8 cellular contexts compared by ENCODE assay signal in the genomic region with DNA sequence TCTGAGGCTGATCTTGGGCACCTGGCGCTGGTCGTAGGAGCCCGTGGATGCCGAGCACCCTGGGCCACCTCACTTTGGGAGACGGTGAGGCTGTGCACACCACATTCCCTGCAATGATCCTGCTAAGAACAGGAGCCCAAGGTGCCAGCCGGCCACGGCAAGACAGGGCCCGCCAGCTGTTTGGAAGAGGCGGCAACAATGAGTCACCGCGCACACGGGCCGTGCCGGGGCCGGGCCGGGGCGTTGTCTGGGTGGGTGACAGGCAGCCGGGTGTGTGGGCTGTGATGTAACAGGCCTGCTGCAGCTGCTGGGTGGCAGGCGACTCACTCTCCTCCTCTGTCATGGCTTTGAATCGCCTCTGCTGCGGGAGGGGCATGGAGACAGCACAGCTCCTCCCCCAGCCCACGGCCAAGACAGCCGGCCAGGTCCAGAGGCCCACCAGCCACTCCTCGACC. TPM values are rescaled to one million over a fixed set of nuclear protein-coding genes. Genes with fewer than 3 reads are reported as not detected.
DNase-seq lines count a peak whose midpoint lies in the region; ATAC-seq and TF ChIP-seq lines count a peak whose summit lies in the region.

No MANE protein-coding gene starts in this region.

- no peak overlapping the region for H3K27ac ChIP-seq in CD4-positive, alpha-beta T cell (ENCODE audit: low read depth, low read length)
- H3K27ac ChIP-seq in coronary artery, result no peak overlapping the region
- no peak overlapping the region for H3K27ac ChIP-seq in stomach

- H3K4me1 ChIP-seq in stomach, result peaks cover 0 to 20% (median 18%) of the 10 kb centered on the region in 4 donors

- peaks cover 38% of the 10 kb centered on the region for H3K4me1 Mint-ChIP-seq in CD4-positive, alpha-beta T cell (ENCODE audit: low read depth)
- peaks cover 6% of the 10 kb centered on the region for H3K4me1 Mint-ChIP-seq in WTC11

- H3K4me3 ChIP-seq in MG63 (no peak overlapping the region), coronary artery (peak overlapping the region; percentile 34), stomach (peak overlapping the region in 1 of 4 donors; percentile 10)

- no peak for TF ChIP-seq CTCF in CD4-positive, alpha-beta T cell (IDR thresholded peaks at IDR 0.05)
- TF ChIP-seq CTCF in WTC11 (IDR thresholded peaks at IDR 0.05), result no peak
- no peak for TF ChIP-seq CTCF in coronary artery (IDR thresholded peaks at IDR 0.05)
- TF ChIP-seq CTCF in stomach (IDR thresholded peaks at IDR 0.05), result no peak

- DNase-seq in CD4-positive, alpha-beta T cell, result peak; percentile 6 to 64 (median 48)
- DNase-seq in MG63 (peak; percentile 91), WTC11 (ENCODE audit: low spot score) (no peak), coronary artery (ENCODE audit: low spot score) (peak; percentile 71), myocyte (ENCODE audit: low read depth) (peak; percentile 98), stomach (peak; percentile 83), DMS114 treated with DMSO at 0.1 percent for 48 hours (lab: John Stamatoyannopoulos, UW; ENCODE audit: unreplicated experiment) (no peak)

- 18 to 39% (median 27%) methylated on average over 6 to 24 of the region's 24 CpGs for WGBS in stomach, 5 donors

- no peak for TF ChIP-seq POLR2A in stomach (IDR thresholded peaks at IDR 0.05)

- H3K36me3 ChIP-seq in MG63 (no peaks in the 10 kb centered on the region), stomach (no peaks in the 10 kb centered on the region)

- H3K36me3 Mint-ChIP-seq in CD4-positive, alpha-beta T cell (ENCODE audit: low read depth), result no peaks in the 10 kb centered on the region
- H3K36me3 Mint-ChIP-seq in WTC11, result no peaks in the 10 kb centered on the region

- peak; percentile 40 for ATAC-seq in CD4-positive, alpha-beta T cell (ENCODE audit: poor library complexity)
- peak; percentile 15; the same call in 1 of the 2 replicates for ATAC-seq in WTC11
- ATAC-seq in HG03175 (IDR thresholded peaks at IDR 0.05; ENCODE audit: unreplicated experiment), result no peak

- H3K27me3 Mint-ChIP-seq in CD4-positive, alpha-beta T cell, result peaks cover 13% of the 10 kb centered on the region
- no peaks in the 10 kb centered on the region for H3K27me3 Mint-ChIP-seq in WTC11 (ENCODE audit: low read depth)

- POLR2A ChIA-PET in CD4-positive, alpha-beta T cell (lab: Charles Lee), result interaction anchor here (0.7 to 2.3 kb wide), 2 partner anchors 18 to 49 kb away, joined by 4 to 8 read pairs; partner anchors contain the start of gene ODC1
- POLR2A ChIA-PET in WTC11 (lab: Charles Lee), result no interaction called here

- no peaks in the 10 kb centered on the region for H3K9me3 ChIP-seq in CD4-positive, alpha-beta T cell (ENCODE audit: control insufficient read depth, low read length)
- H3K9me3 ChIP-seq in MG63 (no peaks in the 10 kb centered on the region), stomach (no peaks in the 10 kb centered on the region)

- H3K27ac Mint-ChIP-seq in CD4-positive, alpha-beta T cell, result peak overlapping the region; percentile 71
- no peak overlapping the region for H3K27ac Mint-ChIP-seq in WTC11

- intact Hi-C loops in CD4-positive, alpha-beta T cell (cut with DNase I, micrococcal nuclease), result no loop called here
- intact Hi-C loops in stomach (cut with DNase I; ENCODE audit: low total_unique reads), result no loop called here

- peaks cover 7% of the 10 kb centered on the region for H3K27me3 ChIP-seq in CD4-positive, alpha-beta T cell (ENCODE audit: control insufficient read depth, insufficient read depth, low read length)
- H3K27me3 ChIP-seq in MG63 (no peaks in the 10 kb centered on the region), stomach (peaks cover 0 to 22% (median 0%) of the 10 kb centered on the region in 3 donors)

- H3K9me3 Mint-ChIP-seq in CD4-positive, alpha-beta T cell, result no peaks in the 10 kb centered on the region
- H3K9me3 Mint-ChIP-seq in WTC11, result no peaks in the 10 kb centered on the region

- no peak for TF ChIP-seq EP300 in stomach (IDR thresholded peaks at IDR 0.05)

- CTCF ChIA-PET in CD4-positive, alpha-beta T cell (lab: Charles Lee), result no interaction called here
- CTCF ChIA-PET in WTC11 (lab: Charles Lee), result no interaction called here

- no peak overlapping the region for H3K4me3 Mint-ChIP-seq in CD4-positive, alpha-beta T cell
- no peak overlapping the region for H3K4me3 Mint-ChIP-seq in WTC11

TF ChIP-seq in WTC11, 78 proteins besides CTCF, POLR2A, EP300 and RAD21:
- peak; percentile 62; the same call in 1 of the 2 replicates for TF ChIP-seq GABPB1 (CRISPR knock-in tag; IDR thresholded peaks at IDR 0.05)
- TF ChIP-seq, protein P1, sequence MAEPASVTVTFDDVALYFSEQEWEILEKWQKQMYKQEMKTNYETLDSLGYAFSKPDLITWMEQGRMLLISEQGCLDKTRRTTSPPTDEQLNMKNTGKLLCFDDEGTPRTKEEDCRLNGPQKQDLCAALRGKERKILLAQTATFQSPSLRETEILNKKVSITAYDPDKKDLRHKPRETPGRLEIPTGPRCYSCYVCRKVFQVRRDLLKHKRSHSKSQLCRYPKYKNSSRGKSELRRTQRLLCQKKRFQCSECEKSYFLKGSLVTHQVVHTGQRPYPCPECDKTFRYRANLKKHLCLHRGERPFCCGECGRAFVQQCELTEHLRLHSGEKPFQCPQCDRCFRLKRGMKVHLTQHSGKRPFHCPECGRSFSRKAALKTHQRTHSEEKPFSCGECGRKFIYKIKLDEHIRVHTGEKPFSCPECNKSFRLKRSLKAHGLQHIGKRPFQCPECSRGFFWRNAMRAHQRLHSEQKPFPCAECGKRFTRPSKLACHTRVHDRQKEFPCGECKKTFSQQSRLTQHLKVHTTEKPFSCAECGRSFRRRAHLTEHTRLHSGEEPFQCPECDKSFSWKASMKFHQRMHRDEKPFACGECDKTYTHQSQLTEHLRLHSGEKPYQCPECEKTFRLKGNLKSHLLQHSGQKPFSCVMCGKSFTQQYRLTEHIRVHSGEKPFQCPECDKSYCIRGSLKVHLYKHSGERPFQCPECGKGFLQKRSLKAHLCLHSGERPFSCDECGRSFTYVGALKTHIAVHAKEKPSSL (CRISPR knock-in tag; conservative IDR thresholded peaks at IDR 0.05), result no peak

RNA-seq across cellular contexts. Expression of gene ODC1, which starts 49.7 kb away (rescaled TPM):
- 100 to 1,000 TPM; 162 to 164 TPM for total RNA-seq in CD4-positive, alpha-beta T cell
- 471 and 646 TPM in 2 replicates for total RNA-seq in MG63 (2014; rRNA removed; shearing (Covaris generic); ENCODE audit: low replicate concordance)
- total RNA-seq in WTC11 (2021) (42.3 to 46.6 TPM (median 42.8 TPM) in 3 replicates), myocyte (338 and 376 TPM in 2 replicates), stomach (100 to 1,000 TPM in 3 of 5 donors, 10 to 100 TPM in 2; 33.0 to 148 (median 113) TPM)
- polyA plus RNA-seq in myocyte (2012), result 107 TPM
- 10 to 100 TPM; 32.2 to 51.8 (median 36.2) TPM for polyA plus RNA-seq in stomach

Comparison
In these comparisons a context has a peak if more than half of its experiments do, and no peak if none do; other contexts are left out.
1. DNase-seq: peak in CD4-positive, alpha-beta T cell (10 of 10), MG63 (single experiment), coronary artery (single experiment), myocyte (single experiment) and stomach (single experiment); none in WTC11 (single experiment) and DMS114 treated with DMSO at 0.1 percent for 48 hours (single experiment).